Comparison of ENCODE assay signal across 12 cellular contexts in genomic region chr20:58659841-58660240, GRCh38. TPM values are rescaled to one million over a fixed set of nuclear protein-coding genes. Genes with fewer than 3 reads are reported as not detected.
DNase-seq lines count a peak whose midpoint lies in the region; ATAC-seq and TF ChIP-seq lines count a peak whose summit lies in the region.
"Had no signal": no experiment of that assay in that cellular context is flagged by ENCODE, and none has a peak within 500 bp of the region (broad histone marks: within the 10 kb centered on the region; RNA-seq: fewer than 3 reads in every experiment).

No MANE protein-coding gene starts in this region.

- no peak for TF ChIP-seq CTCF in spleen (IDR thresholded peaks at IDR 0.05 in 8 of 11, conservative IDR thresholded peaks at IDR 0.05 in 3 of 11)
- no peak for TF ChIP-seq CTCF in left lung (IDR thresholded peaks at IDR 0.05)
- no peak for TF ChIP-seq CTCF in nephron progenitor cell (IDR thresholded peaks at IDR 0.05)

- 20 to 39% (median 30%) methylated on average over 3 of the region's 3 CpGs for WGBS in spleen, 5 donors

- no peaks in the 10 kb centered on the region for H3K27me3 Mint-ChIP-seq in nephron progenitor cell (ENCODE audit: low read depth, poor library complexity)
- H3K27me3 Mint-ChIP-seq: memory B cell had no signal

- TF ChIP-seq POLR2A in spleen (IDR thresholded peaks at IDR 0.05) = no peak

- peaks cover 10 to 95% (median 73%) of the 10 kb centered on the region in 6 donors for H3K4me1 ChIP-seq in spleen
- H3K4me1 ChIP-seq in left lung = peaks cover 0 to 71% of the 10 kb centered on the region in 2 donors

- no peak overlapping the region for H3K4me3 Mint-ChIP-seq in nephron progenitor cell
- H3K4me3 Mint-ChIP-seq: memory B cell had no signal

- no peak for ATAC-seq in left lung
- ATAC-seq in HG03442 (IDR thresholded peaks at IDR 0.05; ENCODE audit: unreplicated experiment) = no peak
- ATAC-seq: gastrocnemius medialis had no signal

- H3K36me3 ChIP-seq in spleen (peaks cover 0 to 56% (median 8%) of the 10 kb centered on the region in 6 donors), left lung (peaks cover 0 to 23% of the 10 kb centered on the region in 2 donors)
- H3K36me3 ChIP-seq: cardiac muscle cell, gastrocnemius medialis had no signal

- H3K9me3 Mint-ChIP-seq in nephron progenitor cell = no peaks in the 10 kb centered on the region
- H3K9me3 Mint-ChIP-seq: memory B cell had no signal

- peaks cover 17% of the 10 kb centered on the region for H3K36me3 Mint-ChIP-seq in nephron progenitor cell (ENCODE audit: low read depth)

- intact Hi-C loops in spleen (cut with DNase I; ENCODE audit: low total_unique reads) = no loop called here
- intact Hi-C loops in left lung (cut with DNase I) = no loop called here

- H3K27ac ChIP-seq in spleen (peak overlapping the region; percentile 37 to 80 (median 56)), left lung (peak overlapping the region in 1 of 2 donors; percentile 49)
- H3K27ac ChIP-seq: cardiac muscle cell had no signal

- DNase-seq in activated effector memory CD4-positive, alpha-beta T cell treated with Interleukin-2 at 50 U/mL for 16 hours = peak; percentile 15
- DNase-seq in activated effector memory CD4-positive, alpha-beta T cell treated with anti-CD3 and anti-CD28 coated beads, Interleukin-2, amount 50 U/mL, for 16 hours = no peak
- DNase-seq in NCI-H69 (lab: John Stamatoyannopoulos, UW) = peak; percentile 25
- peak; percentile 33 for DNase-seq in dermis blood vessel endothelial cell
- DNase-seq in spleen = no peak
- DNase-seq in left lung = no peak
- DNase-seq in nephron progenitor cell = no peak
- DNase-seq: gastrocnemius medialis, NCI-H446 had no signal

- H3K4me1 Mint-ChIP-seq in nephron progenitor cell = peaks cover 78% of the 10 kb centered on the region

- no peaks in the 10 kb centered on the region for H3K27me3 ChIP-seq in spleen (replicated peaks in 1 of 7)
- H3K27me3 ChIP-seq in left lung = no peaks in the 10 kb centered on the region
- H3K27me3 ChIP-seq: cardiac muscle cell, gastrocnemius medialis had no signal

- H3K4me3 ChIP-seq in spleen (peak overlapping the region in 1 of 8 donors; percentile 8), left lung (no peak overlapping the region)
- H3K4me3 ChIP-seq: cardiac muscle cell, gastrocnemius medialis had no signal

- no peaks in the 10 kb centered on the region for H3K9me3 ChIP-seq in spleen
- no peaks in the 10 kb centered on the region for H3K9me3 ChIP-seq in left lung
- H3K9me3 ChIP-seq: gastrocnemius medialis had no signal

- H3K27ac Mint-ChIP-seq in nephron progenitor cell = no peak overlapping the region
- H3K27ac Mint-ChIP-seq: memory B cell had no signal

RNA-seq across cellular contexts. Expression of gene STX16, which starts 8.8 kb away (rescaled TPM):
- 36.4 and 53.5 TPM in 2 replicates for total RNA-seq in dermis blood vessel endothelial cell
- total RNA-seq in spleen = 100 to 1,000 TPM in 1 of 7 donors, 10 to 100 TPM in 6; 62.6 to 105 (median 83.6) TPM
- polyA plus RNA-seq in spleen = 10 to 100 TPM; 34.4 to 47.3 (median 43.5) TPM
- 10 to 100 TPM; 50.4 to 58.0 TPM for total RNA-seq in left lung

RNA-seq across cellular contexts. Expression of gene NPEPL1, which starts 32.8 kb away (rescaled TPM):
- total RNA-seq in dermis blood vessel endothelial cell = 20.6 and 28.8 TPM in 2 replicates
- total RNA-seq in spleen = 10 to 100 TPM; 31.7 to 61.7 (median 56.4) TPM
- polyA plus RNA-seq in spleen = 10 to 100 TPM; 19.3 to 56.7 (median 50.6) TPM
- total RNA-seq in left lung = 10 to 100 TPM; 25.1 to 30.8 TPM

Comparison
In these comparisons a context has a peak if more than half of its experiments do, and no peak if none do; other contexts are left out.
1. DNase-seq: peak in activated effector memory CD4-positive, alpha-beta T cell treated with Interleukin-2 at 50 U/mL for 16 hours (single experiment), NCI-H69 (single experiment) and dermis blood vessel endothelial cell (single experiment); none in activated effector memory CD4-positive, alpha-beta T cell treated with anti-CD3 and anti-CD28 coated beads, Interleukin-2, amount 50 U/mL, for 16 hours (single experiment), spleen (single experiment), left lung (0 of 2) and nephron progenitor cell (single experiment).